8 cellular contexts compared by ENCODE assay signal in the genomic region with DNA sequence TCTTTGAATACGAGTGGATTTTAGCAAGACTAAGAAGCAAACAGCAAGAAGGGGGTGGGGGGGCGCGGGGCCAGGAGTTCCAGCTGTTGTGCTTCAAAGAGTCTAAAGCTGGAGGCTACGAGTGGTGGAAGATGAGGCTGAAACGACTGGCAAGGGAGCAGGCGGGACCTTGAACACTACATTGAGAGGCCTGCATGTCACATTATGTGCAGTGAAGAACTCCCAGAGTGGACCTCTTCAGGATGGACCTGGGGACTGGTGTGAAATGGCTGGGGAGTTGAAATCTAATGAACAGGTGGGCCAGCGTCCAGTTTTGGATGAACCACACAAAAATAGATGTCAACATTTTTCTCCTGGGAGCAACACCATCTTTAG. TPM values are rescaled to one million over a fixed set of nuclear protein-coding genes. Genes with fewer than 3 reads are reported as not detected.
DNase-seq lines count a peak whose midpoint lies in the region; ATAC-seq and TF ChIP-seq lines count a peak whose summit lies in the region.

No MANE protein-coding gene starts in this region.

- no peak for TF ChIP-seq POLR2A in GM18505 (IDR thresholded peaks at IDR 0.05; ENCODE audit: borderline replicate concordance, extremely low read depth, insufficient read depth, insufficient read length)

- peak overlapping the region; percentile 36 for H3K27ac ChIP-seq in temporal lobe (ENCODE audit: low read depth, low read length)

- no peak for DNase-seq in T-helper 2 cell treated with Interferon-gamma antibody and Interleukin-4, amounts not matched to agents 5 μg/mL and 100 μg/mL, for 36 hours (ENCODE audit: low spot score)
- DNase-seq in T-helper 2 cell (no peak), left kidney (ENCODE audit: low read depth, low spot score) (peak; percentile 35), amniotic stem cell (lab: John Stamatoyannopoulos, UW) (no peak)
- DNase-seq in activated T-cell treated with anti-CD3 and anti-CD28 coated beads, Interleukin-2, amount 50 U/mL, for 72 hours, result no peak
- no peak for DNase-seq in activated CD8-positive, alpha-beta memory T cell treated with anti-CD3 and anti-CD28 coated beads, Interleukin-2, amount 50 U/mL, for 48 hours

- H3K27ac Mint-ChIP-seq in T-helper 2 cell treated with Interferon-gamma antibody and Interleukin-4, amounts not matched to agents 5 μg/mL and 100 μg/mL, for 36 hours, result peak overlapping the region; percentile 90
- H3K27ac Mint-ChIP-seq in activated T-cell treated with anti-CD3 and anti-CD28 coated beads, Interleukin-2, amount 50 U/mL, for 72 hours, result peak overlapping the region; percentile 79

- peak overlapping the region; percentile 89 for H3K4me3 Mint-ChIP-seq in T-helper 2 cell treated with Interferon-gamma antibody and Interleukin-4, amounts not matched to agents 5 μg/mL and 100 μg/mL, for 36 hours
- H3K4me3 Mint-ChIP-seq in activated T-cell treated with anti-CD3 and anti-CD28 coated beads, Interleukin-2, amount 50 U/mL, for 72 hours, result peak overlapping the region; percentile 90 to 92

- ATAC-seq in activated T-cell treated with anti-CD3 and anti-CD28 coated beads, Interleukin-2, amount 50 U/mL, for 72 hours (replicated peaks in 1 of 2), result no peak
- ATAC-seq in GM18505 (IDR thresholded peaks at IDR 0.05; ENCODE audit: unreplicated experiment), result no peak

- H3K9me3 Mint-ChIP-seq in T-helper 2 cell treated with Interferon-gamma antibody and Interleukin-4, amounts not matched to agents 5 μg/mL and 100 μg/mL, for 36 hours, result no peaks in the 10 kb centered on the region
- no peaks in the 10 kb centered on the region for H3K9me3 Mint-ChIP-seq in activated T-cell treated with anti-CD3 and anti-CD28 coated beads, Interleukin-2, amount 50 U/mL, for 72 hours

- H3K4me1 Mint-ChIP-seq in T-helper 2 cell treated with Interferon-gamma antibody and Interleukin-4, amounts not matched to agents 5 μg/mL and 100 μg/mL, for 36 hours (ENCODE audit: low read depth), result peaks cover 26% of the 10 kb centered on the region
- H3K4me1 Mint-ChIP-seq in activated T-cell treated with anti-CD3 and anti-CD28 coated beads, Interleukin-2, amount 50 U/mL, for 72 hours (ENCODE audit: low read depth), result peaks cover 52% of the 10 kb centered on the region

- H3K36me3 Mint-ChIP-seq in T-helper 2 cell treated with Interferon-gamma antibody and Interleukin-4, amounts not matched to agents 5 μg/mL and 100 μg/mL, for 36 hours (ENCODE audit: low read depth), result peaks cover 14% of the 10 kb centered on the region
- H3K36me3 Mint-ChIP-seq in activated T-cell treated with anti-CD3 and anti-CD28 coated beads, Interleukin-2, amount 50 U/mL, for 72 hours (ENCODE audit: insufficient read depth in 2 of 2), result peaks cover 1 to 2% of the 10 kb centered on the region in 2 donors

- H3K27me3 Mint-ChIP-seq in T-helper 2 cell treated with Interferon-gamma antibody and Interleukin-4, amounts not matched to agents 5 μg/mL and 100 μg/mL, for 36 hours (ENCODE audit: low read depth), result no peaks in the 10 kb centered on the region
- H3K27me3 Mint-ChIP-seq in activated T-cell treated with anti-CD3 and anti-CD28 coated beads, Interleukin-2, amount 50 U/mL, for 72 hours (ENCODE audit: low read depth), result no peaks in the 10 kb centered on the region

RNA-seq across cellular contexts. Expression of a gene that starts 1.1 kb away (rescaled TPM):
- total RNA-seq in activated T-cell treated with anti-CD3 and anti-CD28 coated beads, Interleukin-2, amount 50 U/mL, for 72 hours, result 10 to 100 TPM; 26.3 to 27.6 TPM
- 9.3 TPM for total RNA-seq in temporal lobe

RNA-seq across cellular contexts. Expression of a gene that starts 29.7 kb away (rescaled TPM):
- 1 to 10 TPM; 9.0 to 9.2 TPM for total RNA-seq in activated T-cell treated with anti-CD3 and anti-CD28 coated beads, Interleukin-2, amount 50 U/mL, for 72 hours
- not detected for total RNA-seq in temporal lobe

RNA-seq across cellular contexts. Expression of a gene that starts 50.4 kb away (rescaled TPM):
- 100 to 1,000 TPM; 108 to 120 TPM for total RNA-seq in activated T-cell treated with anti-CD3 and anti-CD28 coated beads, Interleukin-2, amount 50 U/mL, for 72 hours
- 95.1 TPM for total RNA-seq in temporal lobe
